In genomic region chr3:61903931-61904657, GRCh38 we compare ENCODE assay signal across 8 cellular contexts.
DNase-seq lines count a peak whose midpoint lies in the region; ATAC-seq, FAIRE-seq and TF ChIP-seq lines count a peak whose summit lies in the region.

No MANE protein-coding gene starts in this region.

- H3K9me3 ChIP-seq in HUES64 (ENCODE audit: insufficient read depth, low read depth, low read length) (no peaks in the 10 kb centered on the region), mucosa of descending colon (no peaks in the 10 kb centered on the region)

- DNase-seq in bronchial epithelial cell (ENCODE audit: low read depth) (peak; percentile 59), mucosa of descending colon (peak in 1 of 3 donors; percentile 46), erythroblast (lab: John Stamatoyannopoulos, UW) (no peak), GF-D8 (lab: John Stamatoyannopoulos, UW) (no peak), SHP77 (lab: John Stamatoyannopoulos, UW) (no peak)
- DNase-seq in NK-92 treated with Interleukin-12 subunit alpha and Interleukin-12 subunit beta, amount 100 ng/mL, for 24 hours (lab: John Stamatoyannopoulos, UW), result no peak

- H3K9ac ChIP-seq in HUES64 (ENCODE audit: low read depth, low read length), result no peak overlapping the region

- H3K36me3 ChIP-seq in HUES64 (ENCODE audit: insufficient read depth, low read length) (no peaks in the 10 kb centered on the region), bronchial epithelial cell (ENCODE audit: control insufficient read depth, insufficient read depth, low read length) (no peaks in the 10 kb centered on the region), mucosa of descending colon (ENCODE audit: low read depth) (no peaks in the 10 kb centered on the region)

- H3K27ac ChIP-seq in HUES64 (ENCODE audit: low read depth, low read length), result 0 out of 2 replicates have a peak overlapping the region, but pooled peaks have one; percentile 32

- intact Hi-C loops in mucosa of descending colon (cut with DNase I, micrococcal nuclease), result no loop called here

- H3K4me3 ChIP-seq in HUES64 (ENCODE audit: low read length), result no peak overlapping the region
- H3K4me3 ChIP-seq in bronchial epithelial cell (ENCODE audit: low read depth, low read length), result no peak overlapping the region
- H3K4me3 ChIP-seq in mucosa of descending colon, result no peak overlapping the region

- ATAC-seq in GM18858 (IDR thresholded peaks at IDR 0.05; ENCODE audit: unreplicated experiment) (peak; percentile 39), mucosa of descending colon (peak; percentile 32)

- TF ChIP-seq CTCF in bronchial epithelial cell (IDR thresholded peaks at IDR 0.05; ENCODE audit: insufficient read depth, low read length, severe bottlenecking), result no peak
- TF ChIP-seq CTCF in mucosa of descending colon (IDR thresholded peaks at IDR 0.05), result no peak

- peaks cover 50% of the 10 kb centered on the region for H3K4me1 ChIP-seq in HUES64 (ENCODE audit: insufficient read depth, low read length)
- peaks cover 5% of the 10 kb centered on the region for H3K4me1 ChIP-seq in mucosa of descending colon (ENCODE audit: low read depth)

- 86% methylated on average over 4 of the region's 4 CpGs for WGBS in HUES64

- TF ChIP-seq POLR2A in erythroblast (IDR thresholded peaks at IDR 0.05; ENCODE audit: low read length), result no peak

- no peak for FAIRE-seq in bronchial epithelial cell (lab: Jason Lieb, UNC)

- no peaks in the 10 kb centered on the region for H3K27me3 ChIP-seq in HUES64 (ENCODE audit: insufficient read depth, low read length)
- H3K27me3 ChIP-seq in bronchial epithelial cell (ENCODE audit: control insufficient read depth, insufficient read depth, low read length), result no peaks in the 10 kb centered on the region
